ENCODE assay signal across 18 cellular contexts in the genomic region with DNA sequence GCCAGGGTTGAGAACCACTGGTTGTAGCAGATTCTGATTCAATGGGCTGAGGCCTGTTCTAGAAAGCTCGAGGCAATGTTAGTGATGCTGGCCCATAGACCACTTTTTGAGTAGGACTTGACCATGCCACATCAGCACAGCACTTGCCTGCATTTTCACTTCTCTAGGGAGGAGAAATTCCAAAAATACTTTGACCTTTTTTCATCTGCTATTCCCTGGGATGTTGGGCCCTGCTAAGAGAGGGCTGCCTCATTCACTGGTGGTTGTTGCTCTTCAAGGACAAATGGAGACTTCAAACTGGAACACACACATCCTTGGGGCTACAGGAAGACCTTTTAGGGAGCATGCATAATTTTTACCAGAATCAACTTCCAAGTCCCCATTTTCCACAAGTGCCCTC. TPM values are rescaled to one million over a fixed set of nuclear protein-coding genes. Genes with fewer than 3 reads are reported as not detected.
DNase-seq lines count a peak whose midpoint lies in the region; ATAC-seq and TF ChIP-seq lines count a peak whose summit lies in the region.
"Had no signal": no experiment of that assay in that cellular context is flagged by ENCODE, and none has a peak within 500 bp of the region (broad histone marks: within the 10 kb centered on the region; RNA-seq: fewer than 3 reads in every experiment).

No MANE protein-coding gene starts in this region.

- no peak overlapping the region for H2AFZ ChIP-seq in osteoblast (ENCODE audit: low read length)

- no peaks in the 10 kb centered on the region; the same call in 1 of the 2 replicates for H3K9me3 Mint-ChIP-seq in HFFc6
- H3K9me3 Mint-ChIP-seq in chondrocyte (ENCODE audit: low read depth), result peaks cover 4% of the 10 kb centered on the region

- no peaks in the 10 kb centered on the region for H3K27me3 ChIP-seq in osteoblast (ENCODE audit: insufficient read depth, low read length)
- H3K27me3 ChIP-seq: SJSA1 had no signal

- H3K27ac Mint-ChIP-seq in HFFc6, result peak overlapping the region; percentile 44
- peak overlapping the region; percentile 22 for H3K27ac Mint-ChIP-seq in chondrocyte (ENCODE audit: unreplicated experiment)
- H3K27ac Mint-ChIP-seq: B cell had no signal

- no peak for ATAC-seq in GM18511 (IDR thresholded peaks at IDR 0.05; ENCODE audit: unreplicated experiment)
- ATAC-seq in HG03039 (IDR thresholded peaks at IDR 0.05; ENCODE audit: unreplicated experiment), result no peak
- ATAC-seq: HepG2 had no signal

- H3K4me3 Mint-ChIP-seq in HFFc6 (no peak overlapping the region), chondrocyte (ENCODE audit: unreplicated experiment) (no peak overlapping the region)
- H3K4me3 Mint-ChIP-seq: B cell had no signal

- H3K27me3 Mint-ChIP-seq in HFFc6 (ENCODE audit: insufficient read depth) (no peaks in the 10 kb centered on the region), chondrocyte (ENCODE audit: low read depth) (no peaks in the 10 kb centered on the region)

- TF ChIP-seq CTCF in HFFc6 (IDR thresholded peaks at IDR 0.05) (no peak), chondrocyte (IDR thresholded peaks at IDR 0.05) (no peak), osteoblast (IDR thresholded peaks at IDR 0.05; ENCODE audit: extremely low read depth, low read depth, low read length) (no peak)

- no peaks in the 10 kb centered on the region for H3K9me3 ChIP-seq in osteoblast (ENCODE audit: low read depth, low read length)
- H3K9me3 ChIP-seq: SJSA1 had no signal

- H3K27ac ChIP-seq in osteoblast (ENCODE audit: low read depth, low read length), result peak overlapping the region; percentile 100
- H3K27ac ChIP-seq: SJSA1 had no signal

- DNase-seq in HFFc6 (no peak), chondrocyte (ENCODE audit: low spot score) (no peak), osteoblast (ENCODE audit: insufficient read length, low spot score, missing footprints) (no peak), RPMI8226 (no peak), DMS53 treated with DMSO at 0.1 percent for 48 hours (lab: John Stamatoyannopoulos, UW; ENCODE audit: unreplicated experiment) (no peak)
- DNase-seq: COR-L47, DMS153, KG1, MV-4-11, NCI-H187 treated with DMSO at 0.1 percent for 48 hours, NCI-H2227 treated with DMSO at 0.1 percent for 48 hours, NCI-H510A treated with DMSO at 0.1 percent for 48 hours, NCI-H774 had no signal

- no peaks in the 10 kb centered on the region for H3K79me2 ChIP-seq in osteoblast (ENCODE audit: insufficient read depth, low read length)

- peaks cover 4% of the 10 kb centered on the region; the same call in 1 of the 2 replicates for H3K36me3 Mint-ChIP-seq in HFFc6 (ENCODE audit: low read depth)
- H3K36me3 Mint-ChIP-seq in chondrocyte (ENCODE audit: low read depth), result no peaks in the 10 kb centered on the region

- H3K4me1 ChIP-seq in osteoblast (ENCODE audit: insufficient read depth, low read length), result peaks cover 92% of the 10 kb centered on the region

- no peaks in the 10 kb centered on the region for H3K36me3 ChIP-seq in osteoblast (ENCODE audit: insufficient read depth, low read length)
- H3K36me3 ChIP-seq: SJSA1 had no signal

- H4K20me1 ChIP-seq in osteoblast (ENCODE audit: insufficient read depth, low read length), result no peaks in the 10 kb centered on the region

- H3K4me3 ChIP-seq in osteoblast (ENCODE audit: insufficient read depth, low read length), result no peak overlapping the region
- H3K4me3 ChIP-seq: SJSA1 had no signal

- peaks cover 100% of the 10 kb centered on the region for H3K4me1 Mint-ChIP-seq in HFFc6 (ENCODE audit: low read depth)
- H3K4me1 Mint-ChIP-seq in chondrocyte (ENCODE audit: low read depth), result peaks cover 91% of the 10 kb centered on the region
- H3K4me1 Mint-ChIP-seq: B cell had no signal

- no peak overlapping the region for H3K4me2 ChIP-seq in osteoblast (ENCODE audit: insufficient read depth, low read length)

RNA-seq across cellular contexts. Expression of gene TGFBI, which starts 12.8 kb away (rescaled TPM):
- total RNA-seq in HFFc6 (2021; fragmentation: NEBNext Ultra II Directional; extraction: Animal tissue kit (Norgen Biotek cat#: 25700)), result 100 to 1,000 TPM; 529 to 911 (median 784) TPM
- total RNA-seq in chondrocyte (491 to 631 TPM (median 620 TPM) in 3 replicates), osteoblast (1,700 and 2,120 TPM in 2 replicates)
